ENCODE assay signal across 8 cellular contexts in genomic region chr12:32679910-32680217, GRCh38. TPM values are rescaled to one million over a fixed set of nuclear protein-coding genes. Genes with fewer than 3 reads are reported as not detected.
DNase-seq lines count a peak whose midpoint lies in the region; ATAC-seq, FAIRE-seq and TF ChIP-seq lines count a peak whose summit lies in the region.

No MANE protein-coding gene starts in this region.

- BruUV-seq in endothelial cell of umbilical vein (replicated peaks; lab: Mats Ljungman, UMichigan), result no TSS peak

- H3K9me3 ChIP-seq in NT2/D1 (ENCODE audit: insufficient read depth, low read length) (no peaks in the 10 kb centered on the region), endothelial cell of umbilical vein (replicated peaks; ENCODE audit: control insufficient read depth, insufficient read depth, low read length) (no peaks in the 10 kb centered on the region), parathyroid adenoma (ENCODE audit: control insufficient read depth, low read length) (no peaks in the 10 kb centered on the region)

- H4K20me1 ChIP-seq in endothelial cell of umbilical vein (replicated peaks; ENCODE audit: control insufficient read depth, extremely low read depth, insufficient read depth, low read length), result no peaks in the 10 kb centered on the region

- POLR2A ChIA-PET in endothelial cell of umbilical vein (lab: Charles Lee), result no interaction called here

- H3K27ac ChIP-seq in endothelial cell of umbilical vein (ENCODE audit: insufficient read depth, low read depth, low read length) (peak overlapping the region; percentile 29), parathyroid adenoma (peak overlapping the region; percentile 91)

- DNase-seq in NT2/D1 (ENCODE audit: low read depth, low spot score) (no peak), endothelial cell of umbilical vein (ENCODE audit: low read depth, low spot score) (peak; percentile 59), H54 (ENCODE audit: insufficient read length, low spot score) (no peak), NCI-H1436 (lab: John Stamatoyannopoulos, UW) (no peak)

- H3K36me3 ChIP-seq in NT2/D1 (ENCODE audit: insufficient read depth, insufficient read length, low read length), result peaks cover 30% of the 10 kb centered on the region
- H3K36me3 ChIP-seq in endothelial cell of umbilical vein (ENCODE audit: control insufficient read depth in 2 of 2, extremely low read depth in 1 of 2, insufficient read depth in 2 of 2, low read length in 2 of 2), result no peaks in the 10 kb centered on the region
- no peaks in the 10 kb centered on the region for H3K36me3 ChIP-seq in parathyroid adenoma (ENCODE audit: control insufficient read depth, insufficient read depth, low read length)

- H3K4me3 ChIP-seq in GM08714 (ENCODE audit: low read length) (peak overlapping the region; percentile 97), NT2/D1 (ENCODE audit: insufficient read length, low read depth) (peak overlapping the region; percentile 100), endothelial cell of umbilical vein (replicated peaks in 1 of 3; ENCODE audit: insufficient read depth in 1 of 3, low read depth in 1 of 3, low read length in 3 of 3) (peak overlapping the region; percentile 30 to 91 (median 74)), parathyroid adenoma (ENCODE audit: low read depth, low read length) (peak overlapping the region; percentile 68)

- no peak for TF ChIP-seq POLR2A in endothelial cell of umbilical vein (IDR thresholded peaks at IDR 0.05; ENCODE audit: low read depth, low read length)
- TF ChIP-seq POLR2A in H54 (IDR thresholded peaks at IDR 0.05; ENCODE audit: low read depth, low read length), result no peak

- H3K4me2 ChIP-seq in endothelial cell of umbilical vein (ENCODE audit: insufficient read depth, low read length) (peak overlapping the region; percentile 73), parathyroid adenoma (ENCODE audit: low read length) (peak overlapping the region; percentile 62)

- TF ChIP-seq CTCF in endothelial cell of umbilical vein (IDR thresholded peaks at IDR 0.05; ENCODE audit: extremely low read depth in 1 of 2, insufficient read depth in 1 of 2, low read depth in 1 of 2, low read length in 2 of 2), result no peak
- no peak for TF ChIP-seq CTCF in parathyroid adenoma (IDR thresholded peaks at IDR 0.05)

- H3K4me1 ChIP-seq in NT2/D1 (ENCODE audit: insufficient read depth, insufficient read length) (peaks cover 9% of the 10 kb centered on the region), endothelial cell of umbilical vein (ENCODE audit: control insufficient read depth, extremely low read depth, insufficient read depth, low read length) (peaks cover 11% of the 10 kb centered on the region), parathyroid adenoma (no peaks in the 10 kb centered on the region)

- H3K27me3 ChIP-seq in NT2/D1 (ENCODE audit: insufficient read depth, insufficient read length) (no peaks in the 10 kb centered on the region), endothelial cell of umbilical vein (ENCODE audit: control insufficient read depth in 2 of 2, insufficient read depth in 2 of 2, low read length in 2 of 2) (no peaks in the 10 kb centered on the region), parathyroid adenoma (ENCODE audit: control insufficient read depth, insufficient read depth, low read length) (no peaks in the 10 kb centered on the region)

- no peaks in the 10 kb centered on the region for H3K9me1 ChIP-seq in endothelial cell of umbilical vein (replicated peaks; ENCODE audit: control insufficient read depth, extremely low read depth, insufficient read depth, low read length)

- intact Hi-C loops in endothelial cell of umbilical vein (cut with micrococcal nuclease), result loop anchor here (2.0 to 10.0 kb wide), 4 partner anchors 75 to 1343 kb away; partner anchors contain the start of genes ALG10, ETFBKMT and YARS2

- dilution Hi-C loops in endothelial cell of umbilical vein (cut with MboI; ENCODE audit: extremely low pct_ligation_motif_present, low sequenced_read_pairs), result no loop called here

- H3K9ac ChIP-seq in NT2/D1 (ENCODE audit: insufficient read length, low read depth) (peak overlapping the region; percentile 98), endothelial cell of umbilical vein (replicated peaks; ENCODE audit: extremely low read depth, insufficient read depth, low read length) (peak overlapping the region; percentile 68), parathyroid adenoma (peak overlapping the region; percentile 84)

- FAIRE-seq in endothelial cell of umbilical vein (lab: Jason Lieb, UNC), result peak; percentile 31
- no peak for FAIRE-seq in H54 (lab: Jason Lieb, UNC)

- ATAC-seq in GM18867 (IDR thresholded peaks at IDR 0.05; ENCODE audit: unreplicated experiment), result no peak
- ATAC-seq in HG02588 (IDR thresholded peaks at IDR 0.05; ENCODE audit: unreplicated experiment), result no peak

- CTCF ChIA-PET in endothelial cell of umbilical vein (lab: Charles Lee), result interaction anchor here (0.9 to 1.2 kb wide), 5 partner anchors 10 to 1343 kb away, joined by 3 read pairs; partner anchors contain the start of genes ALG10 and YARS2

- peak overlapping the region; percentile 76 for H2AFZ ChIP-seq in endothelial cell of umbilical vein (ENCODE audit: low read depth, low read length)
- H2AFZ ChIP-seq in parathyroid adenoma, result peak overlapping the region; percentile 85

- H3K79me2 ChIP-seq in endothelial cell of umbilical vein (ENCODE audit: control insufficient read depth, insufficient read depth, low read length) (peaks cover 50% of the 10 kb centered on the region), parathyroid adenoma (peaks cover 29% of the 10 kb centered on the region)

TF ChIP-seq in endothelial cell of umbilical vein, 7 proteins besides CTCF, POLR2A, EP300 and RAD21:
- peak; percentile 10 for TF ChIP-seq POLR2AphosphoS5 (IDR thresholded peaks at IDR 0.05; ENCODE audit: insufficient read depth, low read depth, low read length)
- no peak for TF ChIP-seq GATA2 (IDR thresholded peaks at IDR 0.05; ENCODE audit: insufficient read depth, insufficient read length, low read depth, low read length)
- TF ChIP-seq, protein P1, sequence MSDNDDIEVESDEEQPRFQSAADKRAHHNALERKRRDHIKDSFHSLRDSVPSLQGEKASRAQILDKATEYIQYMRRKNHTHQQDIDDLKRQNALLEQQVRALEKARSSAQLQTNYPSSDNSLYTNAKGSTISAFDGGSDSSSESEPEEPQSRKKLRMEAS (IDR thresholded peaks at IDR 0.05; ENCODE audit: insufficient read depth, insufficient read length), result no peak
- TF ChIP-seq FOS (IDR thresholded peaks at IDR 0.05; ENCODE audit: borderline replicate concordance, insufficient read depth, low read length), result no peak
- TF ChIP-seq EZH2 (IDR thresholded peaks at IDR 0.05; ENCODE audit: borderline replicate concordance, low read depth, low read length, severe bottlenecking), result no peak
- TF ChIP-seq JUN (IDR thresholded peaks at IDR 0.05; ENCODE audit: borderline replicate concordance, insufficient read depth, insufficient read length, low read depth), result no peak
- no peak for TF ChIP-seq MYC (IDR thresholded peaks at IDR 0.05; ENCODE audit: low read depth, low read length)

RNA-seq across cellular contexts. Expression of gene DNM1L, which starts 0.8 kb away (rescaled TPM):
- total RNA-seq in endothelial cell of umbilical vein, result 90.1 and 103 TPM in 2 replicates
- polyA plus RNA-seq in endothelial cell of umbilical vein, result 18.3 and 24.6 TPM in 2 replicates
- 32.0 and 34.0 TPM in 2 replicates for polyA plus RNA-seq in endothelial cell of umbilical vein (2011; cell fraction: cytosol; rRNA removed)
- polyA plus RNA-seq in endothelial cell of umbilical vein (2011; cell fraction: nucleus; rRNA removed), result 86.3 and 128 TPM in 2 replicates
- 81.4 and 92.2 TPM in 2 replicates for polyA plus RNA-seq in endothelial cell of umbilical vein (2012)
- polyA minus RNA-seq in endothelial cell of umbilical vein, result 45.4 and 61.5 TPM in 2 replicates
- polyA minus RNA-seq in endothelial cell of umbilical vein (2011; cell fraction: cytosol; rRNA and poly(A)+ RNA removed), result 38.4 TPM
- 76.2 and 106 TPM in 2 replicates for polyA minus RNA-seq in endothelial cell of umbilical vein (2011; cell fraction: nucleus; rRNA and poly(A)+ RNA removed)
